ENCODE assay signal across 11 cellular contexts in genomic region chr6:19210849-19211590, GRCh38.
DNase-seq lines count a peak whose midpoint lies in the region; ATAC-seq and TF ChIP-seq lines count a peak whose summit lies in the region.
"Had no signal": no experiment of that assay in that cellular context is flagged by ENCODE, and none has a peak within 500 bp of the region (broad histone marks: within the 10 kb centered on the region; RNA-seq: fewer than 3 reads in every experiment).

No MANE protein-coding gene starts in this region.

- H4K20me1 ChIP-seq in OCI-LY7 (ENCODE audit: insufficient read depth, low read length) = no peaks in the 10 kb centered on the region

- peak; percentile 3 for DNase-seq in stimulated activated CD4-positive, alpha-beta T cell treated with anti-CD3 and anti-CD28 coated beads, Interleukin-4, amount 100 ng/mL, for 1 hour
- no peak for DNase-seq in stimulated activated CD4-positive, alpha-beta T cell treated with anti-CD3 and anti-CD28 coated beads, Interleukin-4, amount 100 ng/mL, for 24 hours
- DNase-seq in OCI-LY7 (ENCODE audit: low spot score) (peak; percentile 47), heart right ventricle (peak; percentile 13 to 22), upper lobe of right lung (peak; percentile 59)
- DNase-seq: GOT3, NCI-H2081 treated with DMSO at 0.1 percent for 48 hours had no signal

- ATAC-seq in heart right ventricle = peak in 1 of 8 donors; percentile 33
- ATAC-seq in upper lobe of right lung = peak; percentile 43
- no peak for ATAC-seq in HG02798 (IDR thresholded peaks at IDR 0.05; ENCODE audit: poor library complexity, unreplicated experiment)
- ATAC-seq in HG03135 (IDR thresholded peaks at IDR 0.05; ENCODE audit: unreplicated experiment) = no peak
- no peak for ATAC-seq in HG03442 (IDR thresholded peaks at IDR 0.05; ENCODE audit: unreplicated experiment)
- ATAC-seq: naive thymus-derived CD8-positive, alpha-beta T cell had no signal

- H3K9me3 ChIP-seq in OCI-LY7 (ENCODE audit: low read length) = no peaks in the 10 kb centered on the region
- H3K9me3 ChIP-seq in heart right ventricle = peaks cover 0 to 14% (median 0%) of the 10 kb centered on the region in 11 donors
- H3K9me3 ChIP-seq in upper lobe of right lung = no peaks in the 10 kb centered on the region

- WGBS in heart right ventricle, 2 donors = 83 to 84% methylated on average over 14 of the region's 14 CpGs

- H3K36me3 ChIP-seq in OCI-LY7 (ENCODE audit: insufficient read depth, low read length) (no peaks in the 10 kb centered on the region), heart right ventricle (no peaks in the 10 kb centered on the region), upper lobe of right lung (no peaks in the 10 kb centered on the region)

- BruUV-seq in OCI-LY7 (replicated peaks; lab: Mats Ljungman, UMichigan) = no TSS peak

- no peak overlapping the region for H3K4me2 ChIP-seq in OCI-LY7 (ENCODE audit: low read length)

- peak; percentile 74 for TF ChIP-seq CTCF in OCI-LY7 (conservative IDR thresholded peaks at IDR 0.05; ENCODE audit: low read length)
- peak; percentile 14 to 53 (median 46) for TF ChIP-seq CTCF in heart right ventricle (IDR thresholded peaks at IDR 0.05)
- peak; percentile 32 for TF ChIP-seq CTCF in upper lobe of right lung (IDR thresholded peaks at IDR 0.05)

- H3K27me3 ChIP-seq in heart right ventricle (no peaks in the 10 kb centered on the region), upper lobe of right lung (no peaks in the 10 kb centered on the region)

- intact Hi-C loops in OCI-LY7 (cut with micrococcal nuclease; ENCODE audit: unreplicated experiment) (loop anchor here (10.0 kb wide), 1 partner anchor 644 kb away; no protein-coding TSS in a partner anchor), heart right ventricle (cut with DNase I) (loop anchor here in 6 of 10 donors (1.0 to 10.0 kb wide), 4 partner anchors 186 to 189 kb away; no protein-coding TSS in a partner anchor), upper lobe of right lung (cut with DNase I) (no loop called here)

- no peaks in the 10 kb centered on the region for H3K4me1 ChIP-seq in OCI-LY7 (ENCODE audit: insufficient read depth, low read length, poor library complexity, severe bottlenecking)
- H3K4me1 ChIP-seq in heart right ventricle = no peaks in the 10 kb centered on the region
- H3K4me1 ChIP-seq in upper lobe of right lung = no peaks in the 10 kb centered on the region

- POLR2A ChIA-PET in OCI-LY7 (lab: Charles Lee) = no interaction called here

- H3K9me2 ChIP-seq in OCI-LY7 (ENCODE audit: insufficient read depth, low read length) = no peaks in the 10 kb centered on the region

- H3K4me3 ChIP-seq in OCI-LY7 (ENCODE audit: low read depth, low read length, poor library complexity, severe bottlenecking) = no peak overlapping the region
- no peak overlapping the region for H3K4me3 ChIP-seq in heart right ventricle
- H3K4me3 ChIP-seq in upper lobe of right lung = no peak overlapping the region

- no peak overlapping the region for H3K27ac ChIP-seq in OCI-LY7 (ENCODE audit: low read depth, low read length, poor library complexity, severe bottlenecking)
- no peak overlapping the region for H3K27ac ChIP-seq in heart right ventricle
- H3K27ac ChIP-seq in upper lobe of right lung = no peak overlapping the region

- H3K79me2 ChIP-seq in OCI-LY7 (ENCODE audit: insufficient read depth, low read depth, low read length) = no peaks in the 10 kb centered on the region

- CTCF ChIA-PET in OCI-LY7 (lab: Charles Lee; ENCODE audit: unreplicated experiment) = no interaction called here

- no peak overlapping the region for H2AFZ ChIP-seq in OCI-LY7 (ENCODE audit: low read length)
